ENCODE assay signal across 24 cellular contexts in genomic region chr1:110048240-110048639, GRCh38. TPM values are rescaled to one million over a fixed set of nuclear protein-coding genes. Genes with fewer than 3 reads are reported as not detected.
"Had no signal": no experiment of that assay in that cellular context is flagged by ENCODE, and none has a peak within 500 bp of the region (broad histone marks: within the 10 kb centered on the region; RNA-seq: fewer than 3 reads in every experiment).

No MANE protein-coding gene starts in this region.

- H3K4me3 ChIP-seq: lower lobe of right lung, neural progenitor cell, upper lobe of left lung had no signal

- FAIRE-seq: keratinocyte had no signal

- H3K9me3 ChIP-seq: lower lobe of right lung, upper lobe of left lung had no signal

- H3K27me3 Mint-ChIP-seq: activated CD4-positive, alpha-beta T cell treated with anti-CD3 and anti-CD28 coated beads for 36 hours; activated naive CD4-positive, alpha-beta T cell treated with anti-CD3 and anti-CD28 coated beads, Interleukin-2, amount 50 U/mL, for 24 hours; activated naive CD8-positive, alpha-beta T cell treated with anti-CD3 and anti-CD28 coated beads, Interleukin-2, amount 50 U/mL, for 24 hours had no signal

- H3K27me3 ChIP-seq: neural progenitor cell, upper lobe of left lung had no signal

- H3K27ac ChIP-seq: lower lobe of right lung, neural progenitor cell, parathyroid adenoma, upper lobe of left lung had no signal

- H3K4me3 Mint-ChIP-seq: activated CD4-positive, alpha-beta T cell treated with anti-CD3 and anti-CD28 coated beads for 36 hours; activated CD8-positive, alpha-beta T cell treated with anti-CD3 and anti-CD28 coated beads, Interleukin-2, amount 10 ng/mL, durations not matched to agents 7 days and 5 days; activated naive CD4-positive, alpha-beta T cell treated with anti-CD3 and anti-CD28 coated beads, Interleukin-2, amount 50 U/mL, for 24 hours; activated naive CD8-positive, alpha-beta T cell treated with anti-CD3 and anti-CD28 coated beads, Interleukin-2, amount 50 U/mL, for 24 hours; endodermal cell; natural killer cell; neural progenitor cell had no signal

- DNase-seq: activated CD4-positive, alpha-beta T cell treated with anti-CD3 and anti-CD28 coated beads for 36 hours; activated CD4-positive, CD25-positive, alpha-beta regulatory T cell; activated CD8-positive, alpha-beta T cell treated with anti-CD3 and anti-CD28 coated beads, Interleukin-2, amount 10 ng/mL, durations not matched to agents 7 days and 5 days; activated naive CD8-positive, alpha-beta T cell treated with anti-CD3 and anti-CD28 coated beads, Interleukin-2, amount 50 U/mL, for 24 hours; central memory CD4-positive, alpha-beta T cell; endodermal cell; foreskin fibroblast; left cardiac atrium; lower lobe of right lung; natural killer cell; occipital lobe; right cardiac atrium; stimulated activated CD4-positive, alpha-beta T cell treated with anti-CD3 and anti-CD28 coated beads, Interleukin-12 subunit alpha, Interleukin-12 subunit beta, amount 100 ng/mL, for 4 hours; stimulated activated CD4-positive, alpha-beta T cell treated with anti-CD3 and anti-CD28 coated beads, Interleukin-4, amount 100 ng/mL, for 1 hour; stimulated activated naive CD8-positive, alpha-beta T cell treated with anti-CD3 and anti-CD28 coated beads, Interleukin-15, Interleukin-2, amounts not matched to agents 100 U/mL and 50 U/mL, for 24 hours; T-helper 2 cell; upper lobe of left lung had no signal

- H3K4me1 Mint-ChIP-seq: activated CD4-positive, alpha-beta T cell treated with anti-CD3 and anti-CD28 coated beads for 36 hours; activated naive CD4-positive, alpha-beta T cell treated with anti-CD3 and anti-CD28 coated beads, Interleukin-2, amount 50 U/mL, for 24 hours; activated naive CD8-positive, alpha-beta T cell treated with anti-CD3 and anti-CD28 coated beads, Interleukin-2, amount 50 U/mL, for 24 hours; endodermal cell; neural progenitor cell had no signal

- ATAC-seq: activated CD4-positive, alpha-beta T cell treated with anti-CD3 and anti-CD28 coated beads for 36 hours; activated CD8-positive, alpha-beta T cell treated with anti-CD3 and anti-CD28 coated beads, Interleukin-2, amount 10 ng/mL, durations not matched to agents 7 days and 5 days; activated naive CD8-positive, alpha-beta T cell treated with anti-CD3 and anti-CD28 coated beads, Interleukin-2, amount 50 U/mL, for 24 hours; esophagus mucosa; left cardiac atrium; natural killer cell; right cardiac atrium; stimulated activated naive CD8-positive, alpha-beta T cell treated with anti-CD3 and anti-CD28 coated beads, Interleukin-15, Interleukin-2, amounts not matched to agents 100 U/mL and 50 U/mL, for 24 hours had no signal

- H3K27ac Mint-ChIP-seq: activated CD4-positive, alpha-beta T cell treated with anti-CD3 and anti-CD28 coated beads for 36 hours; activated CD8-positive, alpha-beta T cell treated with anti-CD3 and anti-CD28 coated beads, Interleukin-2, amount 10 ng/mL, durations not matched to agents 7 days and 5 days; activated naive CD4-positive, alpha-beta T cell treated with anti-CD3 and anti-CD28 coated beads, Interleukin-2, amount 50 U/mL, for 24 hours; activated naive CD8-positive, alpha-beta T cell treated with anti-CD3 and anti-CD28 coated beads, Interleukin-2, amount 50 U/mL, for 24 hours; endodermal cell; neural progenitor cell had no signal

- H3K4me1 ChIP-seq: neural progenitor cell had no signal

- H3K9me3 Mint-ChIP-seq: activated naive CD4-positive, alpha-beta T cell treated with anti-CD3 and anti-CD28 coated beads, Interleukin-2, amount 50 U/mL, for 24 hours; activated naive CD8-positive, alpha-beta T cell treated with anti-CD3 and anti-CD28 coated beads, Interleukin-2, amount 50 U/mL, for 24 hours; endodermal cell; natural killer cell; neural progenitor cell had no signal

RNA-seq across cellular contexts. Expression of gene ALX3, which starts 22.2 kb away (rescaled TPM):
- total RNA-seq: activated CD4-positive, alpha-beta T cell treated with anti-CD3 and anti-CD28 coated beads for 36 hours; activated CD8-positive, alpha-beta T cell treated with anti-CD3 and anti-CD28 coated beads, Interleukin-2, amount 10 ng/mL, durations not matched to agents 7 days and 5 days; endodermal cell; esophagus mucosa; left cardiac atrium; lower lobe of right lung; mononuclear cell; natural killer cell; right cardiac atrium; skeletal muscle tissue had no signal
- polyA plus RNA-seq: keratinocyte had no signal
